In genomic region chr1:167876597-167877175, GRCh38 we compare ENCODE assay signal across 9 cellular contexts. TPM values are rescaled to one million over a fixed set of nuclear protein-coding genes. Genes with fewer than 3 reads are reported as not detected.
"Had no signal": no experiment of that assay in that cellular context is flagged by ENCODE, and none has a peak within 500 bp of the region (broad histone marks: within the 10 kb centered on the region; RNA-seq: fewer than 3 reads in every experiment).

No MANE protein-coding gene starts in this region.

- H2AFZ ChIP-seq: GM23338 had no signal

- H3K4me3 ChIP-seq: GM23338, K562 had no signal

- H3K4me2 ChIP-seq: GM23338 had no signal

- H3K27ac Mint-ChIP-seq: GM23338, H9 had no signal

- H3K4me3 Mint-ChIP-seq: GM23338, H9 had no signal

- H3K9me3 Mint-ChIP-seq: GM23338, H9 had no signal

- FAIRE-seq: H1, H54, HTR-8/SVneo, K562 had no signal

- DNase-seq: H9, HCEC 1CT, IMR-90 had no signal

- ATAC-seq: GM23338, K562 had no signal

RNA-seq across cellular contexts. Expression of gene ADCY10, which starts 37.2 kb away (rescaled TPM):
- total RNA-seq: GM23338, H1, HT-29 had no signal
- polyA plus RNA-seq: GM23338 had no signal
